In genomic region chr7:77010074-77010680, GRCh38 we compare ENCODE assay signal across 13 cellular contexts. TPM values are rescaled to one million over a fixed set of nuclear protein-coding genes. Genes with fewer than 3 reads are reported as not detected.
DNase-seq lines count a peak whose midpoint lies in the region; ATAC-seq, FAIRE-seq and TF ChIP-seq lines count a peak whose summit lies in the region.
"Not testable (repeated sequence)": the region's sequence is repeated elsewhere in the genome, so short reads cannot be mapped to it uniquely, and the experiment has no call there.
"Had no signal": no experiment of that assay in that cellular context is flagged by ENCODE, and none has a peak within 500 bp of the region (broad histone marks: within the 10 kb centered on the region; RNA-seq: fewer than 3 reads in every experiment).

No MANE protein-coding gene starts in this region.

- TF ChIP-seq RAD21 in K562 (CRISPR knock-in tag; conservative IDR thresholded peaks at IDR 0.05 in 1 of 2, IDR thresholded peaks at IDR 0.05 in 1 of 2): not testable (repeated sequence)

- in situ Hi-C loops in K562 (cut with MboI): loop anchor here (5.0 kb wide), 1 partner anchor 488 kb away; no protein-coding TSS in a partner anchor

- H3K4me2 ChIP-seq in DND-41 (ENCODE audit: insufficient read depth, low read length); K562 (ENCODE audit: insufficient read depth, low read length): not testable (repeated sequence)

- POLR2A ChIA-PET in A673 (lab: Charles Lee; ENCODE audit: low non-redundant PET); RWPE1 (lab: Yijun Ruan, JAX; ENCODE audit: low non-redundant PET); K562 (lab: Yijun Ruan, JAX): not testable (repeated sequence)

- FAIRE-seq in K562 (lab: Jason Lieb, UNC): not testable (repeated sequence)

- 77% methylated on average over 7 of the region's 16 CpGs for WGBS in K562 (ENCODE audit: insufficient coverage, low coverage, missing lambda C conversion rate)

- H3K9ac ChIP-seq in DND-41 (ENCODE audit: low read depth, low read length); K562 (ENCODE audit: insufficient read depth in 1 of 2, low read depth in 2 of 2, low read length in 2 of 2): not testable (repeated sequence)

- H3K27me3 ChIP-seq in A673 (replicated peaks; ENCODE audit: insufficient read depth, low read depth, low read length, poor library complexity); DND-41 (ENCODE audit: insufficient read depth, low read length, poor library complexity); K562 (ENCODE audit: control insufficient read depth in 2 of 2, insufficient read depth in 2 of 2, low read length in 2 of 2): not testable (repeated sequence)

- not testable (repeated sequence) for H3K9me1 ChIP-seq in K562 (ENCODE audit: control insufficient read depth, insufficient read depth, low read length)

- H4K20me1 ChIP-seq in DND-41 (ENCODE audit: insufficient read depth, low read length); K562 (replicated peaks; ENCODE audit: control insufficient read depth, insufficient read depth, low read length): not testable (repeated sequence)

- not testable (repeated sequence) for TF ChIP-seq CTCF in A673 (conservative IDR thresholded peaks at IDR 0.05; ENCODE audit: low read depth, low read length); DND-41 (IDR thresholded peaks at IDR 0.05; ENCODE audit: borderline replicate concordance, extremely low read depth, low read length, poor library complexity, severe bottlenecking); RWPE1 (conservative IDR thresholded peaks at IDR 0.05; ENCODE audit: low read depth); K562 (IDR thresholded peaks at IDR 0.05 in 2 of 3, conservative IDR thresholded peaks at IDR 0.05 in 1 of 3; ENCODE audit: insufficient read depth in 2 of 3, low read depth in 1 of 3, low read length in 3 of 3); retinal pigment epithelial cell (conservative IDR thresholded peaks at IDR 0.05; ENCODE audit: low read depth, low read length)

- H3K36me3 ChIP-seq in A673 (ENCODE audit: insufficient read depth, low read length, poor library complexity, severe bottlenecking); DND-41 (ENCODE audit: insufficient read depth, low read length); K562 (ENCODE audit: control insufficient read depth, insufficient read depth, low read length): not testable (repeated sequence)

- DNase-seq in A673 (ENCODE audit: low spot score) (peak; percentile 46), HK-2 (ENCODE audit: unreplicated experiment) (peak; percentile 48), RWPE1 (ENCODE audit: low spot score) (peak; percentile 36), kidney glomerular epithelial cell (lab: John Stamatoyannopoulos, UW) (peak; percentile 80), retinal pigment epithelial cell (ENCODE audit: low read depth) (peak; percentile 62)
- not testable (repeated sequence) for DNase-seq in DND-41; K562 (ENCODE audit: extremely low read depth in 1 of 4, low spot score in 3 of 4)

- H3K4me3 ChIP-seq in A673 (ENCODE audit: low read depth, low read length, poor library complexity, severe bottlenecking); DND-41 (ENCODE audit: low read depth in 1 of 2, low read length in 2 of 2); K562; retinal pigment epithelial cell (ENCODE audit: low read length): not testable (repeated sequence)

- intact Hi-C loops in A673 (cut with micrococcal nuclease; ENCODE audit: unreplicated experiment); K562 (cut with micrococcal nuclease): not testable (repeated sequence)

- H3K9me3 ChIP-seq in A673 (ENCODE audit: low read depth, low read length, poor library complexity, severe bottlenecking); DND-41 (ENCODE audit: insufficient read depth, low read length, severe bottlenecking); K562 (replicated peaks; ENCODE audit: control insufficient read depth, insufficient read depth, low read depth, low read length): not testable (repeated sequence)

- BruUV-seq in A673 (replicated peaks; lab: Mats Ljungman, UMichigan): not testable (repeated sequence)
- BruUV-seq in K562 (replicated peaks; lab: Mats Ljungman, UMichigan): TSS peak; percentile 36

- H3K4me1 ChIP-seq in A673 (ENCODE audit: insufficient read depth, low read length, poor library complexity, severe bottlenecking); DND-41 (ENCODE audit: insufficient read depth, low read length); K562 (replicated peaks in 1 of 2; ENCODE audit: control insufficient read depth in 2 of 2, insufficient read depth in 2 of 2, low read length in 2 of 2): not testable (repeated sequence)

- CTCF ChIA-PET in A673 (lab: Charles Lee); RWPE1 (lab: Yijun Ruan, JAX); K562 (lab: Yijun Ruan, JAX; ENCODE audit: low intra/inter-chr PET ratio): not testable (repeated sequence)

- TF ChIP-seq POLR2A in K562 (conservative IDR thresholded peaks at IDR 0.05): not testable (repeated sequence)

- TF ChIP-seq EP300 in K562 (IDR thresholded peaks at IDR 0.05; ENCODE audit: low read length): not testable (repeated sequence)

- not testable (repeated sequence) for H2AFZ ChIP-seq in DND-41 (ENCODE audit: low read depth, low read length); K562 (ENCODE audit: low read depth, low read length)

- not testable (repeated sequence) for H3K27ac ChIP-seq in A673 (ENCODE audit: low read depth, low read length, poor library complexity, severe bottlenecking); DND-41 (ENCODE audit: low read length); K562 (ENCODE audit: extremely low read depth, low read depth, low read length)
- peak overlapping the region; percentile 52 for H3K27ac ChIP-seq in RWPE1

- not testable (repeated sequence) for H3K79me2 ChIP-seq in DND-41 (ENCODE audit: insufficient read depth, low read length); K562 (ENCODE audit: control insufficient read depth, insufficient read depth, low read length)

- ATAC-seq in DND-41 (ENCODE audit: insufficient read depth, low read depth) (peak; percentile 72; the same call in 2 of the 3 replicates), esophagus mucosa (peak; percentile 72)
- ATAC-seq in K562: not testable (repeated sequence)

RNA-seq across cellular contexts. Expression of gene SPDYE17, which starts 22.0 kb away (rescaled TPM):
- total RNA-seq in A673 (2021) (not detected in 2 replicates), K562 (2014; rRNA removed) (not detected in 2 replicates), K562 (2014; rRNA removed; fragmentation: Illumina TruSeq; extraction: Trizol) (not detected in 2 replicates), K562 (2015; rRNA removed; fragmentation: Illumina TruSeq; extraction: Trizol) (not detected in 2 replicates), K562 (2021) (not detected in 2 replicates), esophagus mucosa (not detected)
- total RNA-seq in K562 (2011; cell fraction: chromatin; rRNA removed; ENCODE audit: low replicate concordance): not detected in 2 replicates
- not detected in 2 replicates for total RNA-seq in K562 (2011; cell fraction: nucleolus; rRNA removed)
- not detected in 2 replicates for total RNA-seq in K562 (2011; cell fraction: nucleoplasm; rRNA removed)
- polyA plus RNA-seq in K562 (2011; rRNA removed) (not detected in 2 replicates), K562 (2014; fragmentation: Illumina TruSeq; extraction: Trizol) (not detected in 2 replicates), K562 (2014; fragmentation: Nextera tagmentation; extraction: Ambion mirVana) (not detected), K562 (2014; rRNA removed) (not detected in 2 replicates)
- polyA plus RNA-seq in K562 (2011; cell fraction: cytosol; rRNA removed): not detected in 2 replicates
- polyA plus RNA-seq in K562 (2011; cell fraction: nucleus; rRNA removed): not detected in 2 replicates
- polyA plus RNA-seq in K562 (2012): not detected in 2 replicates
- not detected in 2 replicates for polyA minus RNA-seq in K562 (2011; rRNA and poly(A)+ RNA removed)
- polyA minus RNA-seq in K562 (2011; cell fraction: cytosol; rRNA and poly(A)+ RNA removed): not detected in 2 replicates
- polyA minus RNA-seq in K562 (2011; cell fraction: nucleus; rRNA and poly(A)+ RNA removed): not detected in 2 replicates
- total RNA-seq: activated naive CD8-positive, alpha-beta T cell treated with anti-CD3 and anti-CD28 coated beads, Interleukin-2, amount 10 ng/mL, durations not matched to agents 7 days and 5 days; CD4-positive, alpha-beta T cell; left ventricle myocardium superior; SK-MEL-5; stomach had no signal
- polyA plus RNA-seq: stomach had no signal

RNA-seq across cellular contexts. Expression of gene SPDYE18, which starts 52.2 kb away (rescaled TPM):
- total RNA-seq in A673 (2021): not detected in 2 replicates
- total RNA-seq in K562 (2011; cell fraction: chromatin; rRNA removed; ENCODE audit: low replicate concordance): 0.56 TPM in 1 of 2 replicates, not detected in the other
- 0.33 and 0.39 TPM in 2 replicates for total RNA-seq in K562 (2011; cell fraction: nucleolus; rRNA removed)
- total RNA-seq in K562 (2011; cell fraction: nucleoplasm; rRNA removed): not detected in 2 replicates
- total RNA-seq in K562 (2014; rRNA removed): 0.33 TPM in 1 of 2 replicates, not detected in the other
- total RNA-seq in K562 (2014; rRNA removed; fragmentation: Illumina TruSeq; extraction: Trizol): 0.18 and 0.32 TPM in 2 replicates
- 0.25 TPM in 1 of 2 replicates, not detected in the other for total RNA-seq in K562 (2015; rRNA removed; fragmentation: Illumina TruSeq; extraction: Trizol)
- total RNA-seq in K562 (2021): 0.44 TPM in 1 of 2 replicates, not detected in the other
- 0.11 and 0.26 TPM in 2 replicates for polyA plus RNA-seq in K562 (2011; rRNA removed)
- 0.06 TPM in 1 of 2 replicates, not detected in the other for polyA plus RNA-seq in K562 (2011; cell fraction: cytosol; rRNA removed)
- polyA plus RNA-seq in K562 (2011; cell fraction: nucleus; rRNA removed): 0.24 and 1.1 TPM in 2 replicates
- polyA plus RNA-seq in K562 (2012): 0.10 and 0.22 TPM in 2 replicates
- 0.18 TPM in 1 of 2 replicates, not detected in the other for polyA plus RNA-seq in K562 (2014; fragmentation: Illumina TruSeq; extraction: Trizol)
- not detected for polyA plus RNA-seq in K562 (2014; fragmentation: Nextera tagmentation; extraction: Ambion mirVana)
- polyA plus RNA-seq in K562 (2014; rRNA removed): 0.13 and 0.16 TPM in 2 replicates
- polyA minus RNA-seq in K562 (2011; rRNA and poly(A)+ RNA removed): 0.28 TPM in 1 of 2 replicates, not detected in the other
- not detected in 2 replicates for polyA minus RNA-seq in K562 (2011; cell fraction: cytosol; rRNA and poly(A)+ RNA removed)
- polyA minus RNA-seq in K562 (2011; cell fraction: nucleus; rRNA and poly(A)+ RNA removed): not detected in 2 replicates
- total RNA-seq in esophagus mucosa: not detected
